2 cellular contexts compared by ENCODE assay signal in the genomic region with DNA sequence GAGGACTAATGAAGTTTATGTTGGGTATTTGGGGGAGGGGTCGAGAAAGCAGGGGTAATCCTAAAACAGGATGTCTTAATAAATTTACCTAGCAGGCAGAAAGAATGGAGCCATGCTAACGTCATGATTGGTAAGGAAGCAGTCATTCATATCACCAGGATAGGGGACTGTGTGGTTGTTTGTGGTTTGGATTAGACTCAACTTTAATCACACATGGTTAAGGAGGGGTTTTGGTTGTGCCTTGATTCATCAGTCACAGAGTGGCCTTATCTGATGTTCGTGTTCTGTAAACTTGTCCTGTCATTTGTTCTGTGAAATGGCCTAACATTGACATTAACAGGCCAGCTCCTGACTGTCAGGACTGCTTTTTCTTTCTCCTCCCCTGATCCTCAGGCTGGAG. TPM values are rescaled to one million over a fixed set of nuclear protein-coding genes. Genes with fewer than 3 reads are reported as not detected.
"Had no signal": no experiment of that assay in that cellular context is flagged by ENCODE, and none has a peak within 500 bp of the region (broad histone marks: within the 10 kb centered on the region; RNA-seq: fewer than 3 reads in every experiment).

No MANE protein-coding gene starts in this region.

RNA-seq across cellular contexts. Expression of a gene that starts 40.1 kb away (rescaled TPM):
- total RNA-seq: body of pancreas, WTC11 had no signal
